Comparison of ENCODE assay signal across 21 cellular contexts in the genomic region with DNA sequence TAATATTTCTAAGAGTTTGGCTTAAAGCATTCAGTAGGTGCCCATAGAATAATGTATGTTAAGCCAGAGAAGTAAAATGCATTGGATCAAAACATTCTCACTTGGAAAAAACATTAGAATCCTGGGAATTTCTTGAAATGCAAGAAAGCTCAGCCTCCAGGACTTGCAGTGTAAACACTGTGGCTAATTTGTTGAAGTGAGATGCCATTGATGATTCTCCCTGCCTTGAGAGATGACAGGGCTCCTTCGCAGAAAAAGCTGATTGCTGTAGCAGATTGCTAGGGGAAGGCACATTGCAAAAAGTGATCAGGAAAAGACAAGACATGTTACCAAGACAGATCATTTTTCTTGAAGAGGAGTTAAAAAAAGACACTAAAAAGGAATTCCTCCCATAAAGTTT.
"Had no signal": no experiment of that assay in that cellular context is flagged by ENCODE, and none has a peak within 500 bp of the region (broad histone marks: within the 10 kb centered on the region; RNA-seq: fewer than 3 reads in every experiment).

No MANE protein-coding gene starts in this region.

- H3K27ac ChIP-seq: adrenal gland, esophagus squamous epithelium, left lung, neutrophil, parathyroid adenoma, sigmoid colon, suprapubic skin, upper lobe of left lung, WERI-Rb-1 had no signal

- H3K36me3 ChIP-seq: adrenal gland, esophagus squamous epithelium, left lung, neutrophil, sigmoid colon, suprapubic skin, upper lobe of left lung, WERI-Rb-1 had no signal

- H2AFZ ChIP-seq: parathyroid adenoma had no signal

- H3K79me2 ChIP-seq: parathyroid adenoma had no signal

- DNase-seq: activated CD4-positive, alpha-beta T cell treated with anti-CD3 and anti-CD28 coated beads for 1 hour; activated CD8-positive, alpha-beta memory T cell treated with anti-CD3 and anti-CD28 coated beads for 24 hours; activated CD8-positive, alpha-beta memory T cell treated with anti-CD3 and anti-CD28 coated beads, Interleukin-2, amount 50 U/mL, for 48 hours; activated effector memory CD4-positive, alpha-beta T cell treated with Interleukin-2 at 50 U/mL for 16 hours; activated T-cell treated with anti-CD3 and anti-CD28 coated beads, Interleukin-2, amount 50 U/mL, for 48 hours; adrenal gland; dermis blood vessel endothelial cell; effector memory CD8-positive, alpha-beta T cell; esophagus squamous epithelium; foreskin melanocyte; left lung; sigmoid colon; stimulated activated CD4-positive, alpha-beta T cell treated with anti-CD3 and anti-CD28 coated beads, Interleukin-12 subunit alpha, Interleukin-12 subunit beta, amount 100 ng/mL, for 4 hours; stimulated activated CD4-positive, alpha-beta T cell treated with anti-CD3 and anti-CD28 coated beads, Interleukin-1b, Interleukin-23, amount 100 ng/mL, for 48 hours; SW 1271; T-helper 2 cell; upper lobe of left lung; WERI-Rb-1 had no signal

- H3K4me3 ChIP-seq: adrenal gland, esophagus squamous epithelium, left lung, sigmoid colon, suprapubic skin, upper lobe of left lung had no signal

- H3K9me3 ChIP-seq: adrenal gland, esophagus squamous epithelium, left lung, neutrophil, sigmoid colon, suprapubic skin, upper lobe of left lung had no signal

- H3K27me3 ChIP-seq: esophagus squamous epithelium, sigmoid colon, upper lobe of left lung had no signal

- H3K9ac ChIP-seq: parathyroid adenoma had no signal

- H3K4me1 ChIP-seq: adrenal gland, esophagus squamous epithelium, left lung, parathyroid adenoma, sigmoid colon, suprapubic skin, upper lobe of left lung had no signal
